In the genomic region with DNA sequence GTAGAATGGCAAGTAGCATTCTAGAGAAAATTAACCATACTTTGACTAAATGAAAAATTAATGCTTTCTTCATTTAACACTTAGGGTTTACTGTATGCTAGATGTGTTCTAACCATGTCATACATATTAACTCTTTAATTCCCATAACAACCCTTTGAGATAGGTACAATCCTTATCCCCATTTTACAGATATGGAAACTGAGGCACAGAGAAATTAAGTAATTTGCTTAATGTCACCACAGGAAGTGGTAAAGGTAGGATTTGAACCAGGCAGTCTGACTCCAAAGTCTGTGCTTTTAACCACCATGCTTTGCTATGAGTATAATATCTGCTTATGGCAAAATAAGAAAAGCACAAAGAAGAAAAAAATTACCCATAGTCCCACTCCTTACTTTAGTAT, we compare ENCODE assay signal across 13 cellular contexts. TPM values are rescaled to one million over a fixed set of nuclear protein-coding genes. Genes with fewer than 3 reads are reported as not detected.
"Had no signal": no experiment of that assay in that cellular context is flagged by ENCODE, and none has a peak within 500 bp of the region (broad histone marks: within the 10 kb centered on the region; RNA-seq: fewer than 3 reads in every experiment).

No MANE protein-coding gene starts in this region.

- H3K36me3 Mint-ChIP-seq: naive thymus-derived CD8-positive, alpha-beta T cell had no signal

- H3K4me3 ChIP-seq: adrenal gland, thyroid gland had no signal

- DNase-seq: activated CD8-positive, alpha-beta memory T cell treated with anti-CD3 and anti-CD28 coated beads for 24 hours; activated gamma-delta T cell treated with Interleukin-2 at 50 U/mL for 16 hours; activated T-cell treated with anti-CD3 and anti-CD28 coated beads for 4 hours; adrenal gland; foreskin melanocyte; kidney glomerular epithelial cell; left ventricle myocardium superior; mesenchymal stem cell; naive thymus-derived CD8-positive, alpha-beta T cell; stimulated activated CD4-positive, alpha-beta T cell treated with anti-CD3 and anti-CD28 coated beads, Interleukin-1b, Interleukin-23, amount 100 ng/mL, for 48 hours; thyroid gland had no signal

- H3K27ac ChIP-seq: adrenal gland, epithelial cell of prostate, parathyroid adenoma had no signal

- H3K9me3 Mint-ChIP-seq: naive thymus-derived CD8-positive, alpha-beta T cell had no signal

- H3K9ac ChIP-seq: parathyroid adenoma had no signal

- H3K9me3 ChIP-seq: adrenal gland, thyroid gland had no signal

- H3K36me3 ChIP-seq: adrenal gland, thyroid gland had no signal

- H3K27me3 Mint-ChIP-seq: naive thymus-derived CD8-positive, alpha-beta T cell had no signal

- H3K27me3 ChIP-seq: adrenal gland, thyroid gland had no signal

- H3K4me1 ChIP-seq: parathyroid adenoma had no signal

- H3K79me2 ChIP-seq: parathyroid adenoma had no signal

- H2AFZ ChIP-seq: parathyroid adenoma had no signal

- ATAC-seq: left ventricle myocardium superior had no signal

RNA-seq across cellular contexts. Expression of gene LIF, which starts 59.5 kb away (rescaled TPM):
- total RNA-seq: naive thymus-derived CD8-positive, alpha-beta T cell had no signal
- polyA plus RNA-seq: naive thymus-derived CD8-positive, alpha-beta T cell had no signal
